20 cellular contexts compared by ENCODE assay signal in genomic region chr4:6332669-6333050, GRCh38.
"Had no signal": no experiment of that assay in that cellular context is flagged by ENCODE, and none has a peak within 500 bp of the region (broad histone marks: within the 10 kb centered on the region; RNA-seq: fewer than 3 reads in every experiment).

No MANE protein-coding gene starts in this region.

- ATAC-seq: naive thymus-derived CD4-positive, alpha-beta T cell; naive thymus-derived CD8-positive, alpha-beta T cell; natural killer cell treated with Interleukin-12 subunit alpha and Interleukin-12 subunit beta and Interleukin-15 and Interleukin-18, amount 100 ng/mL, for 72 hours; psoas muscle; sciatic nerve had no signal

- H3K9ac ChIP-seq: neural progenitor cell, parathyroid adenoma had no signal

- H3K4me1 ChIP-seq: parathyroid adenoma, prostate gland, psoas muscle, right atrium auricular region, sigmoid colon had no signal

- H3K79me2 ChIP-seq: parathyroid adenoma had no signal

- H3K36me3 ChIP-seq: neural progenitor cell, neutrophil, ovary, pancreas, prostate gland, right atrium auricular region, sigmoid colon, spleen had no signal

- H3K9me3 ChIP-seq: neutrophil, ovary, pancreas, prostate gland, psoas muscle, right atrium auricular region had no signal

- H3K27me3 ChIP-seq: neural progenitor cell, ovary, right atrium auricular region had no signal

- H3K27ac ChIP-seq: neural progenitor cell, neutrophil, ovary, pancreas, parathyroid adenoma, prostate gland, psoas muscle, right atrium auricular region, sigmoid colon, skin epidermis, spleen had no signal

- DNase-seq: naive B cell; naive thymus-derived CD4-positive, alpha-beta T cell; occipital lobe; ovary; sigmoid colon; small intestine; spleen; stimulated activated CD4-positive, alpha-beta T cell treated with anti-CD3 and anti-CD28 coated beads, Interleukin-1b, Interleukin-23, amount 100 ng/mL, for 48 hours had no signal

- H3K4me3 ChIP-seq: neural progenitor cell, ovary, pancreas, prostate gland, psoas muscle, right atrium auricular region, sigmoid colon, skin epidermis, smooth muscle cell, spleen had no signal

- FAIRE-seq: pancreas, small intestine had no signal

- H3K4me2 ChIP-seq: neural progenitor cell, smooth muscle cell had no signal

- H2AFZ ChIP-seq: neural progenitor cell, parathyroid adenoma had no signal
